ENCODE assay signal across 1 cellular context in genomic region chr19:8501968-8502367, GRCh38.
TF ChIP-seq lines count a peak whose summit lies in the region.

No MANE protein-coding gene starts in this region.

TF ChIP-seq in IMR-90, 13 proteins besides CTCF, POLR2A, EP300 and RAD21 (continued from another document):
- TF ChIP-seq BHLHE40 (IDR thresholded peaks at IDR 0.05; ENCODE audit: low read depth, low read length) (no peak), RFX5 (IDR thresholded peaks at IDR 0.05; ENCODE audit: low read depth, low read length) (no peak), MAFK (IDR thresholded peaks at IDR 0.05; ENCODE audit: low read depth, low read length) (no peak), SMC3 (IDR thresholded peaks at IDR 0.05; ENCODE audit: low read depth, low read length) (no peak), CHD1 (IDR thresholded peaks at IDR 0.05; ENCODE audit: low read depth, low read length) (no peak), FOS (IDR thresholded peaks at IDR 0.05; ENCODE audit: low read depth, low read length) (no peak), MXI1 (IDR thresholded peaks at IDR 0.05; ENCODE audit: borderline replicate concordance, low read depth, low read length) (no peak)
